16 cellular contexts compared by ENCODE assay signal in the genomic region with DNA sequence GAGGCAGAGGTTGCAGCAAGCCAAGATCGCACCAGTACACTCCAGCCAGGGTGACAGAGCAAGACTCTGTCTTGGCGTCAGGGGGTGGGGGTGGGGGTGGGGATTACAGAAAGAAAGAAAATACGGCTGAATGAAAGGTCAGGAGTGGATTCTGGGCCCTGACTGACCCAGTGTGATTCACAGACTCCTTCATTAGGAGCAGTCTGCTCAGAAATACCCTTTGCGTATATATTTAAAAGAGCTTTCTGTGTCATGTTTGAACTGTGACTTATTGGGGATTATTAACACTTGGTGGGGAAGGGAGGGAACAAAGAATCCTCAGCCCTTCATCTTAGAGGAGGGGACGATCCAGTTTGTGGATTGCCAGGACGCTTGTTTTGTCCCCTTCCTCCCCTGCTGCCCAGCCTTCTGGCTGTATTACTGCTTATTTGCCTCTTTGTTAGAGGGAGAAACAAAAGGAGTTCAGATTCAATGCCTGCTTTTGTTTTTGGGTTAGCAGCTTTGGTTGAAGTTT.
DNase-seq lines count a peak whose midpoint lies in the region; ATAC-seq, FAIRE-seq and TF ChIP-seq lines count a peak whose summit lies in the region.
"Had no signal": no experiment of that assay in that cellular context is flagged by ENCODE, and none has a peak within 500 bp of the region (broad histone marks: within the 10 kb centered on the region; RNA-seq: fewer than 3 reads in every experiment).

No MANE protein-coding gene starts in this region.

- BruUV-seq in MCF 10A (replicated peaks; lab: Mats Ljungman, UMichigan), result no TSS peak

- ATAC-seq in sciatic nerve, result peak; percentile 63
- no peak for ATAC-seq in T-helper 17 cell
- ATAC-seq: stimulated activated effector memory CD8-positive, alpha-beta T cell treated with anti-CD3 and anti-CD28 coated beads, Interleukin-12 subunit alpha, Interleukin-12 subunit beta, amount 100 ng/mL, for 72 hours had no signal

- no peaks in the 10 kb centered on the region for H3K27me3 ChIP-seq in HUES64 (ENCODE audit: insufficient read depth, low read length)

- DNase-seq in cerebellar cortex (ENCODE audit: low spot score), result peak; percentile 82
- DNase-seq in iPS-NIHi7 (ENCODE audit: extremely low spot score), result peak; percentile 66
- DNase-seq in sciatic nerve (ENCODE audit: low spot score), result no peak
- no peak for DNase-seq in MCF 10A (ENCODE audit: unreplicated experiment)
- no peak for DNase-seq in T-helper 17 cell
- no peak for DNase-seq in GM12892 (ENCODE audit: insufficient read length)
- DNase-seq in DMS153 treated with DMSO at 0.1 percent for 48 hours (lab: John Stamatoyannopoulos, UW; ENCODE audit: unreplicated experiment), result no peak
- DNase-seq: activated effector memory CD4-positive, alpha-beta T cell treated with anti-CD3 and anti-CD28 coated beads, Interleukin-2, amount 50 U/mL, for 16 hours; Karpas-422; NCI-H2029 treated with DMSO at 0.1 percent for 48 hours; SHP77 treated with DMSO at 0.1 percent for 48 hours; stimulated activated CD4-positive, alpha-beta T cell treated with anti-CD3 and anti-CD28 coated beads, Interleukin-4, amount 100 ng/mL, for 1 hour had no signal

- H3K4me1 Mint-ChIP-seq in MCF 10A (ENCODE audit: insufficient read depth, unreplicated experiment) (peaks cover 15% of the 10 kb centered on the region), T-helper 17 cell (peaks cover 2% of the 10 kb centered on the region)
- H3K4me1 Mint-ChIP-seq: stimulated activated effector memory CD8-positive, alpha-beta T cell treated with anti-CD3 and anti-CD28 coated beads, Interleukin-12 subunit alpha, Interleukin-12 subunit beta, amount 100 ng/mL, for 72 hours had no signal

- no peaks in the 10 kb centered on the region for H3K9me3 ChIP-seq in HUES64 (ENCODE audit: insufficient read depth, low read depth, low read length)
- H3K9me3 ChIP-seq in T-helper 17 cell (ENCODE audit: control insufficient read depth, low read length, poor library complexity, severe bottlenecking), result no peaks in the 10 kb centered on the region
- H3K9me3 ChIP-seq: prostate gland had no signal

- no peak for FAIRE-seq in GM12892 (lab: Jason Lieb, UNC)
- FAIRE-seq: TTC549 had no signal

- H3K27me3 Mint-ChIP-seq in MCF 10A (ENCODE audit: insufficient read depth, unreplicated experiment), result no peaks in the 10 kb centered on the region
- peaks cover 24% of the 10 kb centered on the region for H3K27me3 Mint-ChIP-seq in T-helper 17 cell

- H3K4me1 ChIP-seq in HUES64 (ENCODE audit: insufficient read depth, low read length), result peaks cover 64% of the 10 kb centered on the region
- H3K4me1 ChIP-seq: prostate gland had no signal

- no peaks in the 10 kb centered on the region for H3K9me3 Mint-ChIP-seq in MCF 10A (ENCODE audit: unreplicated experiment)
- H3K9me3 Mint-ChIP-seq: stimulated activated effector memory CD8-positive, alpha-beta T cell treated with anti-CD3 and anti-CD28 coated beads, Interleukin-12 subunit alpha, Interleukin-12 subunit beta, amount 100 ng/mL, for 72 hours had no signal

- peaks cover 9% of the 10 kb centered on the region for H3K36me3 Mint-ChIP-seq in MCF 10A (ENCODE audit: insufficient read depth, unreplicated experiment)
- H3K36me3 Mint-ChIP-seq in T-helper 17 cell (ENCODE audit: low read depth), result no peaks in the 10 kb centered on the region
- H3K36me3 Mint-ChIP-seq: stimulated activated effector memory CD8-positive, alpha-beta T cell treated with anti-CD3 and anti-CD28 coated beads, Interleukin-12 subunit alpha, Interleukin-12 subunit beta, amount 100 ng/mL, for 72 hours had no signal

- POLR2A ChIA-PET in MCF 10A (lab: Yijun Ruan, JAX), result interaction anchor here (1.2 to 1.6 kb wide), 3 partner anchors 45 to 117 kb away, joined by 3 to 5 read pairs (median 4); no protein-coding TSS in a partner anchor

- no peak for TF ChIP-seq POLR2A in GM12892 (IDR thresholded peaks at IDR 0.05; ENCODE audit: low read depth, low read length)

- 2% methylated on average over 6 of the region's 6 CpGs for whole genome bisulfite sequencing in HUES64

- no peaks in the 10 kb centered on the region for H3K36me3 ChIP-seq in HUES64 (ENCODE audit: insufficient read depth, low read length)
- H3K36me3 ChIP-seq: prostate gland had no signal

- TF ChIP-seq CTCF in MCF 10A (IDR thresholded peaks at IDR 0.05; ENCODE audit: unreplicated experiment), result no peak

- intact Hi-C loops in sciatic nerve (cut with DNase I), result no loop called here
- intact Hi-C loops in MCF 10A (cut with micrococcal nuclease), result no loop called here

- H3K27ac Mint-ChIP-seq in MCF 10A (ENCODE audit: low read depth, unreplicated experiment) (no peak overlapping the region), T-helper 17 cell (no peak overlapping the region)
- H3K27ac Mint-ChIP-seq: stimulated activated effector memory CD8-positive, alpha-beta T cell treated with anti-CD3 and anti-CD28 coated beads, Interleukin-12 subunit alpha, Interleukin-12 subunit beta, amount 100 ng/mL, for 72 hours had no signal

- peak overlapping the region; percentile 68 for H3K9ac ChIP-seq in HUES64 (ENCODE audit: low read depth, low read length)

- CTCF ChIA-PET in MCF 10A (lab: Yijun Ruan, JAX), result interaction anchor here (0.6 to 2.2 kb wide), 2 partner anchors 15 to 455 kb away, joined by 3 to 11 read pairs; no protein-coding TSS in a partner anchor

- H3K4me3 ChIP-seq in HUES64 (ENCODE audit: low read length), result peak overlapping the region; percentile 41
- H3K4me3 ChIP-seq: prostate gland had no signal

- peak overlapping the region; percentile 94 for H3K27ac ChIP-seq in HUES64 (ENCODE audit: low read depth, low read length)
- H3K27ac ChIP-seq: prostate gland had no signal

- H3K4me3 Mint-ChIP-seq in MCF 10A (ENCODE audit: unreplicated experiment), result no peak overlapping the region
- no peak overlapping the region for H3K4me3 Mint-ChIP-seq in T-helper 17 cell
- H3K4me3 Mint-ChIP-seq: stimulated activated effector memory CD8-positive, alpha-beta T cell treated with anti-CD3 and anti-CD28 coated beads, Interleukin-12 subunit alpha, Interleukin-12 subunit beta, amount 100 ng/mL, for 72 hours had no signal

Comparison
In these comparisons a context has a peak if more than half of its experiments do, and no peak if none do; other contexts are left out.
1. DNase-seq: peak in cerebellar cortex (single experiment) and iPS-NIHi7 (single experiment); none in sciatic nerve (single experiment), MCF 10A (single experiment), T-helper 17 cell (0 of 3), GM12892 (single experiment) and DMS153 treated with DMSO at 0.1 percent for 48 hours (single experiment).